In the genomic region with DNA sequence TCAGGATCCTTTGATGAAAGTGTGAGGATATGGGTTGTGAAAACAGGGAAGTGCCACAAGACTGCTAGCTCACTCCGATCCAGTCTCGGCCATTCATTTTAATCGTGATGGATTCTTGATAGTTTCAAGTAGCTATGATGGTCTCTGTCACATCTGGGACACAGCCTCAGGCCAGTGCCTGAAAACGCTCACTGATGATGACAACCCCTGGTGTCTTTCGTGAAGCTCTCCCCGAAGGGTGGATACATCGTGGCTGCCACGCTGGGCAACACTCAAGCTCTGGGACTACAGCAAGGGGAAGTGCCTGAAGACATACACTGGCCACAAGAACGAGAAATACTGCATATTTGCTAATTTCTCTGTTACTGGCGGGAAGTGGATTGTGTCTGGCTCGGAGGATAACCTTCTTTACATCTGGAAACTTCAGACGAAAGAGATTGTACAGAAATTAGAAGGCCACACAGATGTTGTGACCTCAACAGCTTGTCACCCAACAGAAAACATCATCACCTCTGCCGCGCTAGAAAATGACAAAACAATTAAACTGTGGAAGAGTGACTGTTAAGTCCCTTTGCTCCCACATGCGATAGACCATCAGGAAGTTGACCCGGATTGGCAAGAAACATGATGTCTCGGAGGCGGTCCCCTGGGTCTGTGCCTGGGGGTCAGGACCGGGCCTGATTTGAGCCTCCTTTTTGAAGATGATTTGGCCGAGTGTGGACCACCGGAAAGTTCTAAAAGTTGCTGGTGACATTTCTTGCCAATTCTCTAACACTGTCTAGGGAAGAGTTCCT, we compare ENCODE assay signal across 1 cellular context.
TF ChIP-seq lines count a peak whose summit lies in the region.

No MANE protein-coding gene starts in this region.

TF ChIP-seq in K562, 482 proteins besides CTCF, POLR2A, EP300 and RAD21:
- TF ChIP-seq HNRNPUL1 (IDR thresholded peaks at IDR 0.05; ENCODE audit: low read length), result no peak
- TF ChIP-seq SPI1 (IDR thresholded peaks at IDR 0.05; ENCODE audit: borderline replicate concordance, low read depth, low read length), result 0 out of 2 replicates have a peak, but pooled peaks have one; percentile 11
TF ChIP-seq in K562: peak in this region for 1.
